Comparison of ENCODE assay signal across 1 cellular context in the genomic region with DNA sequence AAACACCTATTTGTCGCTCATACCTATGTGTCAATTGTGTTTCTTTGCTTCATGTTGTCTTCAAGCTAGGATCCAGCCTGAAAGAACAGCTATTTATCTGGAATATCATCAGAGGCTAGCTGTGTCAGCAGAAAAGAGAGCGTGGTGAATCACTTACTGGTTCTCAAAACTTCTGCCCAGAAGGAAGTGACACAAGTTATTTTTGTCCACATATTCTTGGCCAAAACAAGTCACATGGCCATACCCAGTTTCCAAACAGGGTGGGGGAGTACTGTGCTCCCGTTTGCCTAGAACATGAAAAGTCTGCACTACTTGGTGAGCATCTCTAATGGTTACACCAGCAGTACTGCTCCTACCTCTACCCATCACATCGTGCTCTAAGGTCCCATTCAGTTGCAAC.
TF ChIP-seq lines count a peak whose summit lies in the region.

No MANE protein-coding gene starts in this region.

TF ChIP-seq in SK-N-SH, 30 proteins besides CTCF, POLR2A, EP300 and RAD21 (continued from another document):
- TF ChIP-seq REST (IDR thresholded peaks at IDR 0.05; ENCODE audit: low read depth, low read length), result no peak
- no peak for TF ChIP-seq MXI1 (IDR thresholded peaks at IDR 0.05; ENCODE audit: low read depth, low read length)
- no peak for TF ChIP-seq FOXJ3 (CRISPR knock-in tag; IDR thresholded peaks at IDR 0.05)
- TF ChIP-seq, protein P1, sequence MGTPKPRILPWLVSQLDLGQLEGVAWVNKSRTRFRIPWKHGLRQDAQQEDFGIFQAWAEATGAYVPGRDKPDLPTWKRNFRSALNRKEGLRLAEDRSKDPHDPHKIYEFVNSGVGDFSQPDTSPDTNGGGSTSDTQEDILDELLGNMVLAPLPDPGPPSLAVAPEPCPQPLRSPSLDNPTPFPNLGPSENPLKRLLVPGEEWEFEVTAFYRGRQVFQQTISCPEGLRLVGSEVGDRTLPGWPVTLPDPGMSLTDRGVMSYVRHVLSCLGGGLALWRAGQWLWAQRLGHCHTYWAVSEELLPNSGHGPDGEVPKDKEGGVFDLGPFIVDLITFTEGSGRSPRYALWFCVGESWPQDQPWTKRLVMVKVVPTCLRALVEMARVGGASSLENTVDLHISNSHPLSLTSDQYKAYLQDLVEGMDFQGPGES (IDR thresholded peaks at IDR 0.05; ENCODE audit: low read depth, low read length), result no peak
- no peak for TF ChIP-seq SIN3A (IDR thresholded peaks at IDR 0.05; ENCODE audit: borderline replicate concordance, low read depth, low read length)
- no peak for TF ChIP-seq MEF2A (IDR thresholded peaks at IDR 0.05; ENCODE audit: borderline replicate concordance, low read depth)
